Comparison of ENCODE assay signal across 14 cellular contexts in genomic region chr6:37493047-37493995, GRCh38. TPM values are rescaled to one million over a fixed set of nuclear protein-coding genes. Genes with fewer than 3 reads are reported as not detected.
A peak's percentile ranks its signal among the peaks of the same experiment; 100 is the strongest.
DNase-seq lines count a peak whose midpoint lies in the region; ATAC-seq and TF ChIP-seq lines count a peak whose summit lies in the region.
"Had no signal": no experiment of that assay in that cellular context is flagged by ENCODE, and none has a peak within 500 bp of the region (broad histone marks: within the 10 kb centered on the region; RNA-seq: fewer than 3 reads in every experiment).

No MANE protein-coding gene starts in this region.

- 91% methylated on average over 18 of the region's 45 CpGs for WGBS in right lobe of liver (ENCODE audit: insufficient coverage, low coverage, low lambda C conversion rate, missing lambda C conversion rate)

- intact Hi-C loops in right lobe of liver (cut with DNase I), result no loop called here

- no peaks in the 10 kb centered on the region for H3K9me3 ChIP-seq in right lobe of liver

- peak overlapping the region in 1 of 3 donors; percentile 24 for H3K27ac ChIP-seq in right lobe of liver
- H3K27ac ChIP-seq: KMS-11, parathyroid adenoma, SK-N-MC, WERI-Rb-1 had no signal

- ATAC-seq in right lobe of liver (peak; percentile 46 to 86 (median 62)), HG02763 (IDR thresholded peaks at IDR 0.05; ENCODE audit: unreplicated experiment) (no peak)

- H3K36me3 ChIP-seq in right lobe of liver, result no peaks in the 10 kb centered on the region
- H3K36me3 ChIP-seq: WERI-Rb-1 had no signal

- DNase-seq in DMS79 (lab: John Stamatoyannopoulos, UW) (peak; percentile 89), NCI-H146 (lab: John Stamatoyannopoulos, UW) (peak; percentile 87), NCI-H748 (lab: John Stamatoyannopoulos, UW; ENCODE audit: unreplicated experiment) (peak; percentile 96), right lobe of liver (peak in 1 of 3 donors; percentile 65), inferior parietal cortex (ENCODE audit: extremely low spot score) (no peak), cerebellar nuclear complex (lab: John Stamatoyannopoulos, UW) (no peak), foreskin melanocyte (no peak)
- DNase-seq: GOT3, mammary epithelial cell, WERI-Rb-1 had no signal

- no peak for TF ChIP-seq CTCF in right lobe of liver (IDR thresholded peaks at IDR 0.05)

- TF ChIP-seq POLR2A in right lobe of liver (IDR thresholded peaks at IDR 0.05), result no peak

- H3K4me3 ChIP-seq in right lobe of liver, result no peak overlapping the region
- H3K4me3 ChIP-seq: SK-N-MC had no signal

- no peaks in the 10 kb centered on the region for H3K27me3 ChIP-seq in right lobe of liver

- H3K4me1 ChIP-seq in right lobe of liver, result peaks cover 0 to 9% (median 0%) of the 10 kb centered on the region in 4 donors

RNA-seq across cellular contexts. Expression of gene CCDC167, which starts 6.4 kb away (rescaled TPM):
- 100 to 1,000 TPM in 1 of 6 experiments, 10 to 100 TPM in 5; 16.5 to 103 (median 26.9) TPM for total RNA-seq in right lobe of liver

Comparison
In these comparisons a context has a peak if more than half of its experiments do, and no peak if none do; other contexts are left out.
1. DNase-seq: peak in DMS79 (single experiment), NCI-H146 (single experiment) and NCI-H748 (single experiment); none in inferior parietal cortex (single experiment), cerebellar nuclear complex (0 of 2) and foreskin melanocyte (single experiment).